ENCODE assay signal across 29 cellular contexts in the genomic region with DNA sequence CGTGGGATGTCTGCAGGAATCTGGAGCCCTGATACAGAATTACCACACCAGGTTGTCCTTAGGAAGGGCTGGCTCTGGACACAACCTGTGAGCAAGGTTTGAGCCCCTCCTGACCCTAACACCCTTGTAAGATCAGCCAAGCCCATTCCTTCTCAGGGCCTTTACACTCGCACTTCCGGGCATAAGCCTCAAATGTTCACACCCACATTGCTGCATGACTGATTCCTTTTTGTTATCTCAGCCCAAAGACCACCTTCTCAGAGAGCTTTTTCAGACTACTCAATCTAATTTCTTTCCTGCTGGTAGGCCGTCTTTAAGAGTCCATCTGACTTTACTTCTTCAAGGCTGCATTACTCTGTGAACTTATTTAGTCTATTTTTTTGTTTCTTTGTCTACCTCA.
"Had no signal": no experiment of that assay in that cellular context is flagged by ENCODE, and none has a peak within 500 bp of the region (broad histone marks: within the 10 kb centered on the region; RNA-seq: fewer than 3 reads in every experiment).

No MANE protein-coding gene starts in this region.

- H3K27ac Mint-ChIP-seq: stimulated activated effector memory CD8-positive, alpha-beta T cell treated with anti-CD3 and anti-CD28 coated beads, Interleukin-12 subunit alpha, Interleukin-12 subunit beta, amount 100 ng/mL, for 72 hours; stimulated activated memory B cell treated with anti-CD40 and anti-IgM and Interleukin-4, amounts not matched to agents 10 μg/mL and 1 μg/mL and 100 μg/mL, for 72 hours; stimulated activated naive B cell treated with anti-CD40 and anti-IgM and Interleukin-4, amounts not matched to agents 10 μg/mL and 1 μg/mL and 100 μg/mL, for 72 hours; stimulated activated naive CD8-positive, alpha-beta T cell treated with anti-CD3 and anti-CD28 coated beads, Interleukin-15, amount 100 ng/mL, for 72 hours; stimulated activated naive CD8-positive, alpha-beta T cell treated with anti-CD3 and anti-CD28 coated beads, Interleukin-15, Interleukin-2, amounts not matched to agents 100 ng/mL and 50 ng/mL, for 24 hours; type B pancreatic cell had no signal

- H3K9me3 ChIP-seq: suprapubic skin, testis, thoracic aorta, thyroid gland, tibial artery, tibial nerve, transverse colon, upper lobe of left lung, upper lobe of right lung, uterus, vagina had no signal

- H3K36me3 ChIP-seq: stomach, suprapubic skin, thoracic aorta, thyroid gland, tibial artery, tibial nerve, transverse colon, upper lobe of left lung, upper lobe of right lung, uterus, vagina had no signal

- DNase-seq: stimulated activated CD4-positive, alpha-beta T cell treated with anti-CD3 and anti-CD28 coated beads, Interleukin-2, amount 100 ng/mL, for 48 hours; stimulated activated CD4-positive, alpha-beta T cell treated with anti-CD3 and anti-CD28 coated beads, Interleukin-4, amount 100 ng/mL, for 1 hour; stimulated activated CD4-positive, alpha-beta T cell treated with anti-CD3 and anti-CD28 coated beads, Interleukin-4, amount 100 ng/mL, for 24 hours; stimulated activated CD4-positive, alpha-beta T cell treated with anti-CD3 and anti-CD28 coated beads, Interleukin-4, amount 100 ng/mL, for 4 hours; stimulated activated CD8-positive, alpha-beta memory T cell treated with anti-CD3 and anti-CD28 coated beads, Interleukin-4, amount 100 ng/mL, for 48 hours; stimulated activated naive B cell treated with anti-CD40 and anti-IgM and Interleukin-4, amounts not matched to agents 10 μg/mL and 1 μg/mL and 100 μg/mL, for 72 hours; stimulated activated naive CD4-positive, alpha-beta T cell; stimulated activated naive CD4-positive, alpha-beta T cell treated with Interleukin-2 at 50 U/mL for 16 hours; stimulated activated naive CD8-positive, alpha-beta T cell treated with anti-CD3 and anti-CD28 coated beads, Interleukin-15, amount 100 ng/mL, for 72 hours; stimulated activated naive CD8-positive, alpha-beta T cell treated with anti-CD3 and anti-CD28 coated beads, Interleukin-15, Interleukin-2, amounts not matched to agents 100 U/mL and 50 U/mL, for 24 hours; stomach; substantia nigra; testis; thyroid gland; tibial artery; transverse colon; trophoblast cell; upper lobe of left lung; upper lobe of right lung; uterus had no signal

- H3K4me3 Mint-ChIP-seq: stimulated activated effector memory CD8-positive, alpha-beta T cell treated with anti-CD3 and anti-CD28 coated beads, Interleukin-12 subunit alpha, Interleukin-12 subunit beta, amount 100 ng/mL, for 72 hours; stimulated activated memory B cell treated with anti-CD40 and anti-IgM and Interleukin-4, amounts not matched to agents 10 μg/mL and 1 μg/mL and 100 μg/mL, for 72 hours; stimulated activated naive B cell treated with anti-CD40 and anti-IgM and Interleukin-4, amounts not matched to agents 10 μg/mL and 1 μg/mL and 100 μg/mL, for 72 hours; stimulated activated naive CD8-positive, alpha-beta T cell treated with anti-CD3 and anti-CD28 coated beads, Interleukin-15, amount 100 ng/mL, for 72 hours; stimulated activated naive CD8-positive, alpha-beta T cell treated with anti-CD3 and anti-CD28 coated beads, Interleukin-15, Interleukin-2, amounts not matched to agents 100 ng/mL and 50 ng/mL, for 24 hours; type B pancreatic cell had no signal

- H3K36me3 Mint-ChIP-seq: stimulated activated effector memory CD8-positive, alpha-beta T cell treated with anti-CD3 and anti-CD28 coated beads, Interleukin-12 subunit alpha, Interleukin-12 subunit beta, amount 100 ng/mL, for 72 hours; stimulated activated memory B cell treated with anti-CD40 and anti-IgM and Interleukin-4, amounts not matched to agents 10 μg/mL and 1 μg/mL and 100 μg/mL, for 72 hours; stimulated activated naive B cell treated with anti-CD40 and anti-IgM and Interleukin-4, amounts not matched to agents 10 μg/mL and 1 μg/mL and 100 μg/mL, for 72 hours; type B pancreatic cell had no signal

- ATAC-seq: stimulated activated effector memory CD8-positive, alpha-beta T cell treated with anti-CD3 and anti-CD28 coated beads, Interleukin-12 subunit alpha, Interleukin-12 subunit beta, amount 100 ng/mL, for 72 hours; stimulated activated memory B cell treated with anti-CD40 and anti-IgM and Interleukin-4, amounts not matched to agents 10 μg/mL and 1 μg/mL and 100 μg/mL, for 72 hours; stimulated activated naive B cell treated with anti-CD40 and anti-IgM and Interleukin-4, amounts not matched to agents 10 μg/mL and 1 μg/mL and 100 μg/mL, for 72 hours; stimulated activated naive CD8-positive, alpha-beta T cell treated with anti-CD3 and anti-CD28 coated beads, Interleukin-15, amount 100 ng/mL, for 72 hours; stimulated activated naive CD8-positive, alpha-beta T cell treated with anti-CD3 and anti-CD28 coated beads, Interleukin-15, Interleukin-2, amounts not matched to agents 100 U/mL and 50 U/mL, for 24 hours; upper lobe of right lung had no signal

- H3K27ac ChIP-seq: stomach, suprapubic skin, testis, thoracic aorta, thyroid gland, tibial artery, tibial nerve, transverse colon, upper lobe of left lung, upper lobe of right lung, uterus, vagina had no signal

- H3K4me1 Mint-ChIP-seq: stimulated activated effector memory CD8-positive, alpha-beta T cell treated with anti-CD3 and anti-CD28 coated beads, Interleukin-12 subunit alpha, Interleukin-12 subunit beta, amount 100 ng/mL, for 72 hours; stimulated activated memory B cell treated with anti-CD40 and anti-IgM and Interleukin-4, amounts not matched to agents 10 μg/mL and 1 μg/mL and 100 μg/mL, for 72 hours; stimulated activated naive B cell treated with anti-CD40 and anti-IgM and Interleukin-4, amounts not matched to agents 10 μg/mL and 1 μg/mL and 100 μg/mL, for 72 hours; stimulated activated naive CD8-positive, alpha-beta T cell treated with anti-CD3 and anti-CD28 coated beads, Interleukin-15, amount 100 ng/mL, for 72 hours had no signal

- H3K9me3 Mint-ChIP-seq: type B pancreatic cell had no signal

- H3K4me3 ChIP-seq: stomach, suprapubic skin, testis, thoracic aorta, thyroid gland, tibial artery, tibial nerve, transverse colon, upper lobe of left lung, upper lobe of right lung, uterus, vagina had no signal

- FAIRE-seq: urothelium cell line had no signal

- H3K4me1 ChIP-seq: suprapubic skin, testis, thyroid gland, tibial artery, tibial nerve, transverse colon, upper lobe of left lung, upper lobe of right lung, uterus, vagina had no signal

- H3K27me3 Mint-ChIP-seq: stimulated activated memory B cell treated with anti-CD40 and anti-IgM and Interleukin-4, amounts not matched to agents 10 μg/mL and 1 μg/mL and 100 μg/mL, for 72 hours; stimulated activated naive CD8-positive, alpha-beta T cell treated with anti-CD3 and anti-CD28 coated beads, Interleukin-15, amount 100 ng/mL, for 72 hours; stimulated activated naive CD8-positive, alpha-beta T cell treated with anti-CD3 and anti-CD28 coated beads, Interleukin-15, Interleukin-2, amounts not matched to agents 100 ng/mL and 50 ng/mL, for 24 hours; type B pancreatic cell had no signal

- H3K27me3 ChIP-seq: stomach, suprapubic skin, testis, thyroid gland, tibial artery, tibial nerve, transverse colon, upper lobe of left lung, upper lobe of right lung, uterus, vagina had no signal
